25 cellular contexts compared by ENCODE assay signal in genomic region chr3:181239456-181239855, GRCh38.
"Had no signal": no experiment of that assay in that cellular context is flagged by ENCODE, and none has a peak within 500 bp of the region (broad histone marks: within the 10 kb centered on the region; RNA-seq: fewer than 3 reads in every experiment).

No MANE protein-coding gene starts in this region.

- ATAC-seq: activated CD4-positive, CD25-positive, alpha-beta regulatory T cell treated with anti-CD3 and anti-CD28 coated beads, Interleukin-2, amount 50 U/mL, for 24 hours; activated T-cell treated with anti-CD3 and anti-CD28 coated beads, Interleukin-2, amount 50 U/mL, for 72 hours; effector memory CD8-positive, alpha-beta T cell; esophagus mucosa; left lung; right cardiac atrium; stimulated activated naive CD8-positive, alpha-beta T cell treated with anti-CD3 and anti-CD28 coated beads, Interleukin-15, Interleukin-2, amounts not matched to agents 100 U/mL and 50 U/mL, for 24 hours had no signal

- H3K27ac ChIP-seq: colonic mucosa, dorsolateral prefrontal cortex, left lung, neural progenitor cell, prostate gland, thyroid gland, VCaP had no signal

- H3K27me3 ChIP-seq: colonic mucosa, dorsolateral prefrontal cortex, left lung, neural progenitor cell, thyroid gland had no signal

- DNase-seq: activated CD4-positive, alpha-beta memory T cell treated with anti-CD3 and anti-CD28 coated beads, Interleukin-2, amount 10 ng/mL, durations not matched to agents 7 days and 5 days; activated CD4-positive, alpha-beta T cell treated with anti-CD3 and anti-CD28 coated beads, Interleukin-2, amount 10 ng/mL, durations not matched to agents 24 days and 14 days; activated effector memory CD4-positive, alpha-beta T cell treated with Interleukin-2 at 50 U/mL for 16 hours; activated naive CD4-positive, alpha-beta T cell treated with anti-CD3 and anti-CD28 coated beads for 36 hours; activated naive CD8-positive, alpha-beta T cell treated with anti-CD3 and anti-CD28 coated beads, Interleukin-2, amount 10 ng/mL, durations not matched to agents 7 days and 5 days; activated T-cell treated with anti-CD3 and anti-CD28 coated beads, Interleukin-2, amount 50 U/mL, for 72 hours; amniotic stem cell; colonic mucosa; dorsolateral prefrontal cortex; effector memory CD8-positive, alpha-beta T cell; hippocampal formation; kidney glomerular epithelial cell; left lung; naive B cell; right cardiac atrium; stimulated activated CD4-positive, alpha-beta T cell treated with anti-CD3 and anti-CD28 coated beads, Interleukin-4, amount 100 ng/mL, for 24 hours; stimulated activated naive CD8-positive, alpha-beta T cell treated with anti-CD3 and anti-CD28 coated beads, Interleukin-15, Interleukin-2, amounts not matched to agents 100 U/mL and 50 U/mL, for 24 hours; substantia nigra; thyroid gland had no signal

- H2AFZ ChIP-seq: neural progenitor cell had no signal

- H3K4me3 ChIP-seq: colonic mucosa, dorsolateral prefrontal cortex, left lung, lung, neural progenitor cell, prostate gland, thyroid gland had no signal

- H3K9ac ChIP-seq: neural progenitor cell had no signal

- H3K36me3 ChIP-seq: colonic mucosa, left lung, neural progenitor cell, prostate gland, thyroid gland had no signal

- H3K9me3 ChIP-seq: colonic mucosa, left lung, prostate gland, thyroid gland had no signal

- H3K4me1 ChIP-seq: colonic mucosa, left lung, neural progenitor cell, prostate gland, thyroid gland had no signal

- H3K4me2 ChIP-seq: neural progenitor cell had no signal
